In the genomic region with DNA sequence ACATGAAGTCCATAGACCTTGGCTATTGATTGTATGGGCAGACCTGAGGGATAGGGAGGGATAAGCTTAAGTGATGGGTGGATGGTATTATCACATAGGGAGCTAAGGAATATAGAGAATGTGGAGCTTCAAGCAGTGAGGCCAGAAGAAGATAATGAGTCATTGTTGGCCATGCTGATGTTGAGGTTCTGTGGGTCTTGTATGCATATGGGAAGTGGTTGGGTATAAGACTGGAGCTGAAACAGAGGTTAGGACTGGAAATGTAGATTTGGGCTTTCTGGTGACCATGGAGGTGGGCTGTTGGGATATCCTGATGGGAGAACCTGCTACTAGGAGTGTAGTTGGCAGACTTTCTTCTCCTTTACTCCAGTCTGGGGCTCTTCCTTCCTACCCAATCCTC, we compare ENCODE assay signal across 22 cellular contexts.
"Had no signal": no experiment of that assay in that cellular context is flagged by ENCODE, and none has a peak within 500 bp of the region (broad histone marks: within the 10 kb centered on the region; RNA-seq: fewer than 3 reads in every experiment).

No MANE protein-coding gene starts in this region.

- H3K4me1 Mint-ChIP-seq: stimulated activated naive B cell treated with anti-CD40 and anti-IgM and Interleukin-4, amounts not matched to agents 10 μg/mL and 1 μg/mL and 100 μg/mL, for 72 hours had no signal

- H3K36me3 ChIP-seq: brain microvascular endothelial cell, gastroesophageal sphincter, right atrium auricular region, transverse colon had no signal

- H3K4me3 ChIP-seq: coronary artery, dorsolateral prefrontal cortex, gastroesophageal sphincter, right atrium auricular region, smooth muscle cell, testis, transverse colon had no signal

- H3K9me3 ChIP-seq: gastroesophageal sphincter, right atrium auricular region, testis, transverse colon had no signal

- H3K4me1 ChIP-seq: testis, transverse colon had no signal

- DNase-seq: activated CD4-positive, alpha-beta T cell treated with anti-CD3 and anti-CD28 coated beads, Interleukin-2, amount 50 U/mL, for 4 hours; activated CD4-positive, CD25-positive, alpha-beta regulatory T cell treated with anti-CD3 and anti-CD28 coated beads, Interleukin-2, amount 50 U/mL, for 72 hours; brain microvascular endothelial cell; dorsolateral prefrontal cortex; effector memory CD8-positive, alpha-beta T cell; hippocampal formation; left cardiac atrium; mammary epithelial cell; occipital lobe; stimulated activated CD4-positive, alpha-beta T cell treated with anti-CD3 and anti-CD28 coated beads, Interleukin-4, amount 100 ng/mL, for 4 hours; stimulated activated naive B cell treated with anti-CD40 and anti-IgM and Interleukin-4, amounts not matched to agents 10 μg/mL and 1 μg/mL and 100 μg/mL, for 72 hours; T-helper 2 cell; testis; transverse colon had no signal

- H3K27me3 ChIP-seq: brain microvascular endothelial cell, dorsolateral prefrontal cortex, gastroesophageal sphincter, right atrium auricular region, testis, transverse colon had no signal

- H3K36me3 Mint-ChIP-seq: activated naive CD8-positive, alpha-beta T cell; naive thymus-derived CD8-positive, alpha-beta T cell; stimulated activated naive B cell treated with anti-CD40 and anti-IgM and Interleukin-4, amounts not matched to agents 10 μg/mL and 1 μg/mL and 100 μg/mL, for 72 hours had no signal

- H3K4me3 Mint-ChIP-seq: activated naive CD8-positive, alpha-beta T cell; effector memory CD8-positive, alpha-beta T cell; neural crest cell; stimulated activated naive B cell treated with anti-CD40 and anti-IgM and Interleukin-4, amounts not matched to agents 10 μg/mL and 1 μg/mL and 100 μg/mL, for 72 hours had no signal

- H3K9me3 Mint-ChIP-seq: effector memory CD8-positive, alpha-beta T cell; naive thymus-derived CD8-positive, alpha-beta T cell; neural crest cell; stimulated activated naive B cell treated with anti-CD40 and anti-IgM and Interleukin-4, amounts not matched to agents 10 μg/mL and 1 μg/mL and 100 μg/mL, for 72 hours had no signal

- H3K4me2 ChIP-seq: smooth muscle cell had no signal

- H3K27ac Mint-ChIP-seq: activated naive CD8-positive, alpha-beta T cell; effector memory CD8-positive, alpha-beta T cell; stimulated activated naive B cell treated with anti-CD40 and anti-IgM and Interleukin-4, amounts not matched to agents 10 μg/mL and 1 μg/mL and 100 μg/mL, for 72 hours had no signal

- ATAC-seq: effector memory CD8-positive, alpha-beta T cell; gastroesophageal sphincter; left cardiac atrium; naive thymus-derived CD8-positive, alpha-beta T cell; SK-N-SH treated with all-trans-retinoic acid at 6 μM for 48 hours had no signal

- H3K27ac ChIP-seq: brain microvascular endothelial cell, coronary artery, dorsolateral prefrontal cortex, gastroesophageal sphincter, right atrium auricular region, testis, transverse colon had no signal
